Comparison of ENCODE assay signal across 12 cellular contexts in genomic region chr16:57532251-57532625, GRCh38. TPM values are rescaled to one million over a fixed set of nuclear protein-coding genes. Genes with fewer than 3 reads are reported as not detected.
DNase-seq lines count a peak whose midpoint lies in the region; ATAC-seq and TF ChIP-seq lines count a peak whose summit lies in the region.
"Had no signal": no experiment of that assay in that cellular context is flagged by ENCODE, and none has a peak within 500 bp of the region (broad histone marks: within the 10 kb centered on the region; RNA-seq: fewer than 3 reads in every experiment).

No MANE protein-coding gene starts in this region.

- no peaks in the 10 kb centered on the region for H3K27me3 Mint-ChIP-seq in osteocyte (ENCODE audit: unreplicated experiment)

- no peak for ATAC-seq in DND-41 (ENCODE audit: insufficient read depth, low read depth)
- ATAC-seq in IMR-90 (ENCODE audit: low read depth): no peak
- no peak for ATAC-seq in GM21619 (IDR thresholded peaks at IDR 0.05; ENCODE audit: unreplicated experiment)
- ATAC-seq in GM18868 (IDR thresholded peaks at IDR 0.05; ENCODE audit: unreplicated experiment): no peak
- ATAC-seq: PC-3 had no signal

- H2BK20ac ChIP-seq in IMR-90 (ENCODE audit: low read depth, low read length): no peak overlapping the region

- in situ Hi-C loops in IMR-90 (cut with MboI; ENCODE audit: low sequenced_read_pairs): no loop called here

- POLR2A ChIA-PET in IMR-90 (lab: Charles Lee; ENCODE audit: unreplicated experiment): interaction anchor here (0.6 kb wide), 1 partner anchor 290 kb away, joined by 4 read pairs; no protein-coding TSS in a partner anchor

- H2AK9ac ChIP-seq in IMR-90 (replicated peaks; ENCODE audit: low read depth, low read length, poor library complexity): no peak overlapping the region

- H3K18ac ChIP-seq in IMR-90 (ENCODE audit: low read depth, low read length): peak overlapping the region; percentile 16; the same call in 1 of the 2 replicates

- H4K20me1 ChIP-seq in DND-41 (ENCODE audit: insufficient read depth, low read length) (peaks cover 4% of the 10 kb centered on the region), IMR-90 (ENCODE audit: insufficient read depth, low read length) (peaks cover 5% of the 10 kb centered on the region; the same call in 1 of the 2 replicates)

- H3K36me3 ChIP-seq in DND-41 (ENCODE audit: insufficient read depth, low read length): no peaks in the 10 kb centered on the region
- H3K36me3 ChIP-seq in IMR-90 (ENCODE audit: control insufficient read depth, insufficient read depth, low read length): peaks cover 7% of the 10 kb centered on the region

- peaks cover 6% of the 10 kb centered on the region for H3K36me3 Mint-ChIP-seq in osteocyte (ENCODE audit: unreplicated experiment)

- H3K79me1 ChIP-seq in IMR-90 (ENCODE audit: low read depth in 1 of 2, low read length in 2 of 2): peaks cover 7 to 27% of the 10 kb centered on the region in 2 experiments; a peak in 3 of 4 replicates

- no peak for TF ChIP-seq RAD21 in IMR-90 (IDR thresholded peaks at IDR 0.05; ENCODE audit: low read length)

- no TSS peak for BruUV-seq in IMR-90 (replicated peaks; lab: Mats Ljungman, UMichigan)

- TF ChIP-seq POLR2A in IMR-90 (IDR thresholded peaks at IDR 0.05; ENCODE audit: low read depth, low read length): no peak

- WGBS in IMR-90 (ENCODE audit: extremely low coverage in 2 of 2, insufficient read length in 1 of 2), 2 experiments: 77% methylated on average over 7 of the region's 8 CpGs; no CpG with 5 or more reads in 1 of the 2 experiments

- intact Hi-C loops in IMR-90 (cut with micrococcal nuclease): no loop called here

- no peaks in the 10 kb centered on the region for H3K27me3 ChIP-seq in DND-41 (ENCODE audit: insufficient read depth, low read length, poor library complexity)
- H3K27me3 ChIP-seq in IMR-90 (ENCODE audit: control insufficient read depth, insufficient read depth, low read length): no peaks in the 10 kb centered on the region

- H3K14ac ChIP-seq in IMR-90 (replicated peaks; ENCODE audit: low read depth, low read length): no peak overlapping the region

- peak overlapping the region; percentile 32; the same call in 1 of the 2 replicates for H4K5ac ChIP-seq in IMR-90 (ENCODE audit: low read depth, low read length)

- no peak overlapping the region for H2AK5ac ChIP-seq in IMR-90 (ENCODE audit: low read depth, low read length)

- H3K4me3 ChIP-seq in DND-41 (ENCODE audit: low read depth in 1 of 2, low read length in 2 of 2): no peak overlapping the region
- no peak overlapping the region for H3K4me3 ChIP-seq in IMR-90 (ENCODE audit: insufficient read depth, low read depth, low read length)
- peak overlapping the region; percentile 59 for H3K4me3 ChIP-seq in coronary artery

- no peaks in the 10 kb centered on the region for H3K79me2 ChIP-seq in DND-41 (ENCODE audit: insufficient read depth, low read length)

- peak overlapping the region; percentile 54 for H3K27ac Mint-ChIP-seq in osteocyte (ENCODE audit: unreplicated experiment)

- no peak overlapping the region for H2BK15ac ChIP-seq in IMR-90 (ENCODE audit: low read depth, low read length)

- peak overlapping the region; percentile 38 for H3K4me3 Mint-ChIP-seq in osteocyte (ENCODE audit: unreplicated experiment)

- H3K4ac ChIP-seq in IMR-90 (ENCODE audit: low read depth, low read length): no peak overlapping the region; the same call in 1 of the 2 replicates

- no peaks in the 10 kb centered on the region for H3K9me3 Mint-ChIP-seq in osteocyte (ENCODE audit: unreplicated experiment)

- peaks cover 5% of the 10 kb centered on the region; the same call in 1 of the 2 replicates for H3K9me1 ChIP-seq in IMR-90 (ENCODE audit: insufficient read depth, low read length)

- H2AFZ ChIP-seq in DND-41 (ENCODE audit: low read depth, low read length): no peak overlapping the region
- H2AFZ ChIP-seq in IMR-90 (replicated peaks; ENCODE audit: low read length, poor library complexity): no peak overlapping the region

- CTCF ChIA-PET in IMR-90 (lab: Yijun Ruan, JAX): no interaction called here

- peak overlapping the region; percentile 7; the same call in 1 of the 2 replicates for H3K27ac ChIP-seq in DND-41 (ENCODE audit: low read length)
- H3K27ac ChIP-seq in IMR-90 (ENCODE audit: insufficient read depth, low read length): no peak overlapping the region
- no peak overlapping the region for H3K27ac ChIP-seq in coronary artery

- 0 out of 4 replicates have a peak overlapping the region, but pooled peaks of 1 of the 2 experiments have one; percentile 2 for H4K8ac ChIP-seq in IMR-90 (ENCODE audit: low read depth in 2 of 2, low read length in 2 of 2)

- TF ChIP-seq CTCF in DND-41 (IDR thresholded peaks at IDR 0.05; ENCODE audit: borderline replicate concordance, extremely low read depth, low read length, poor library complexity, severe bottlenecking) (no peak), IMR-90 (conservative IDR thresholded peaks at IDR 0.05; ENCODE audit: low read depth, low read length) (no peak), coronary artery (IDR thresholded peaks at IDR 0.05) (no peak), osteocyte (IDR thresholded peaks at IDR 0.05) (no peak)

- H3K4me1 ChIP-seq in DND-41 (ENCODE audit: insufficient read depth, low read length) (peaks cover 45% of the 10 kb centered on the region), IMR-90 (ENCODE audit: control insufficient read depth, insufficient read depth, low read length) (peaks cover 26% of the 10 kb centered on the region)

- H3K4me1 Mint-ChIP-seq in osteocyte (ENCODE audit: unreplicated experiment): peaks cover 67% of the 10 kb centered on the region

- H2BK120ac ChIP-seq in IMR-90 (ENCODE audit: low read depth, low read length): no peak overlapping the region

- H3K4me2 ChIP-seq in DND-41 (ENCODE audit: insufficient read depth, low read length) (no peak overlapping the region), IMR-90 (ENCODE audit: low read depth, low read length) (peak overlapping the region; percentile 64; the same call in 1 of the 2 replicates)

- no peak overlapping the region for H3K23ac ChIP-seq in IMR-90 (ENCODE audit: low read depth, low read length)

- DNase-seq in DND-41 (no peak), IMR-90 (no peak), coronary artery (ENCODE audit: low spot score) (peak; percentile 72), osteocyte (ENCODE audit: extremely low spot score, unreplicated experiment) (peak; percentile 65), OCI-M2 (lab: John Stamatoyannopoulos, UW; ENCODE audit: unreplicated experiment) (no peak)
- DNase-seq: amygdala, DMS79, NCI-H2107, PC-3 had no signal

- dilution Hi-C loops in IMR-90 (cut with HindIII; ENCODE audit: low sequenced_read_pairs, unreplicated experiment): no loop called here

- no peak overlapping the region for H3K56ac ChIP-seq in IMR-90 (ENCODE audit: extremely low read depth, insufficient read depth, low read length)

- no peak overlapping the region for H4K91ac ChIP-seq in IMR-90 (ENCODE audit: insufficient read depth, low read depth, low read length)

- H2BK5ac ChIP-seq in IMR-90 (ENCODE audit: low read depth, low read length, poor library complexity, severe bottlenecking): no peak overlapping the region

- H3K9ac ChIP-seq in DND-41 (ENCODE audit: low read depth, low read length) (no peak overlapping the region), IMR-90 (ENCODE audit: low read depth, low read length) (0 out of 2 replicates have a peak overlapping the region, but pooled peaks have one; percentile 19)

- H3K9me3 ChIP-seq in DND-41 (ENCODE audit: insufficient read depth, low read length, severe bottlenecking): no peaks in the 10 kb centered on the region
- H3K9me3 ChIP-seq in IMR-90 (ENCODE audit: control insufficient read depth, insufficient read depth, low read length): no peaks in the 10 kb centered on the region

TF ChIP-seq in IMR-90, 13 proteins besides CTCF, POLR2A, EP300 and RAD21:
- TF ChIP-seq SMC3 (IDR thresholded peaks at IDR 0.05; ENCODE audit: low read depth, low read length): no peak

RNA-seq across cellular contexts. Expression of gene CCDC102A, which starts 4.1 kb away (rescaled TPM):
- total RNA-seq in IMR-90 (2012; rRNA removed) (5.4 and 5.6 TPM in 2 replicates), osteocyte (17.2 and 18.8 TPM in 2 replicates)
- polyA plus RNA-seq in IMR-90 (2012; rRNA removed): 8.5 and 11.4 TPM in 2 replicates
- polyA plus RNA-seq in IMR-90 (2012; cell fraction: cytosol; rRNA removed): 20.6 and 24.3 TPM in 2 replicates
- polyA plus RNA-seq in IMR-90 (2012; cell fraction: nucleus; rRNA removed; ENCODE audit: low replicate concordance): 9.6 and 18.3 TPM in 2 replicates

RNA-seq across cellular contexts. Expression of gene ADGRG5, which starts 10.2 kb away (rescaled TPM):
- total RNA-seq in IMR-90 (2012; rRNA removed) (not detected in 2 replicates), osteocyte (not detected in 2 replicates)
- not detected in 2 replicates for polyA plus RNA-seq in IMR-90 (2012; rRNA removed)
- 0.02 TPM in 1 of 2 replicates, not detected in the other for polyA plus RNA-seq in IMR-90 (2012; cell fraction: cytosol; rRNA removed)
- polyA plus RNA-seq in IMR-90 (2012; cell fraction: nucleus; rRNA removed; ENCODE audit: low replicate concordance): 0.04 TPM in 1 of 2 replicates, not detected in the other
- total RNA-seq: myocyte, PC-3 had no signal

RNA-seq across cellular contexts. Expression of gene DOK4, which starts 45.9 kb away (rescaled TPM):
- 20.3 and 22.0 TPM in 2 replicates for total RNA-seq in IMR-90 (2012; rRNA removed)
- polyA plus RNA-seq in IMR-90 (2012; rRNA removed): 25.9 and 30.1 TPM in 2 replicates
- polyA plus RNA-seq in IMR-90 (2012; cell fraction: cytosol; rRNA removed): 18.4 and 29.8 TPM in 2 replicates
- 50.8 and 77.6 TPM in 2 replicates for polyA plus RNA-seq in IMR-90 (2012; cell fraction: nucleus; rRNA removed; ENCODE audit: low replicate concordance)
- 22.5 and 24.4 TPM in 2 replicates for total RNA-seq in osteocyte

Comparison
In these comparisons a context has a peak if more than half of its experiments do, and no peak if none do; other contexts are left out.
1. DNase-seq: peak in coronary artery (single experiment) and osteocyte (single experiment); none in DND-41 (single experiment), IMR-90 (single experiment) and OCI-M2 (single experiment).